ENCODE assay signal across 18 cellular contexts in the genomic region with DNA sequence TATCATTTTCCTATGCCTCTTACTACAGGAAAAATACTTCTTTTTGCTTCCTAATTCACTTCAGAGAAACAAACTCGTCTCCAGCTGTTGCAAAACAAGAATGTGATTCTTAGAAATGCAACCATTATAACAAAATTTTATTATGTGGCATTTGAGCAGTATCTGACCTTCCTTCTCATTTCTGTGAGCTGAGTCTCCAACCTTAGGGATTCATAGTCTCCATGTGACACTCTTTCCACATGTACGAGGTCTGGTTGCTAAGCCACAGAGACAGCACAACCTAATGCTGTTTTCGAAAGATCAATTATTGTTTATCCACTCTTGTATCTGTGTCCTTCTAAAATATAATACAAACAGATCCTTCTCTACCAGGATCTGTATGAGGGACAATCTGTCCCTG.
"Had no signal": no experiment of that assay in that cellular context is flagged by ENCODE, and none has a peak within 500 bp of the region (broad histone marks: within the 10 kb centered on the region; RNA-seq: fewer than 3 reads in every experiment).

No MANE protein-coding gene starts in this region.

- H3K27ac ChIP-seq: gastroesophageal sphincter, left ventricle myocardium inferior, lower lobe of right lung, neural progenitor cell, pancreas, suprapubic skin, thyroid gland had no signal

- H3K36me3 ChIP-seq: gastroesophageal sphincter, left ventricle myocardium inferior, lower lobe of right lung, neural progenitor cell, pancreas, suprapubic skin, thyroid gland had no signal

- H3K9me3 ChIP-seq: gastroesophageal sphincter, left ventricle myocardium inferior, lower lobe of right lung, pancreas, suprapubic skin, thyroid gland had no signal

- H3K27me3 ChIP-seq: gastroesophageal sphincter, neural progenitor cell, suprapubic skin, thyroid gland had no signal

- DNase-seq: effector memory CD4-positive, alpha-beta T cell; glutamatergic neuron; immature natural killer cell; left ventricle myocardium inferior; lower lobe of right lung; midbrain; nucleus accumbens; pancreas; right cardiac atrium; stimulated activated CD4-positive, alpha-beta T cell treated with anti-CD3 and anti-CD28 coated beads, Interleukin-2, amount 100 ng/mL, for 48 hours; stimulated activated naive CD4-positive, alpha-beta T cell treated with Interleukin-2 at 50 U/mL for 16 hours; thyroid gland had no signal

- H3K4me3 ChIP-seq: gastroesophageal sphincter, left ventricle myocardium inferior, lower lobe of right lung, neural progenitor cell, pancreas, smooth muscle cell, suprapubic skin, thyroid gland had no signal

- ATAC-seq: esophagus mucosa; gastroesophageal sphincter; lower lobe of right lung; natural killer cell treated with Interleukin-12 subunit alpha and Interleukin-12 subunit beta and Interleukin-15 and Interleukin-18, amount 100 ng/mL, for 72 hours; pancreas; right cardiac atrium had no signal

- H3K4me1 ChIP-seq: gastroesophageal sphincter, left ventricle myocardium inferior, lower lobe of right lung, neural progenitor cell, pancreas, suprapubic skin, thyroid gland had no signal

- H3K9ac ChIP-seq: neural progenitor cell had no signal

- H3K4me2 ChIP-seq: neural progenitor cell had no signal

- H2AFZ ChIP-seq: neural progenitor cell had no signal
